12 cellular contexts compared by ENCODE assay signal in genomic region chr5:1564182-1564748, GRCh38. TPM values are rescaled to one million over a fixed set of nuclear protein-coding genes. Genes with fewer than 3 reads are reported as not detected.
DNase-seq lines count a peak whose midpoint lies in the region; ATAC-seq lines count a peak whose summit lies in the region.
"Had no signal": no experiment of that assay in that cellular context is flagged by ENCODE, and none has a peak within 500 bp of the region (broad histone marks: within the 10 kb centered on the region; RNA-seq: fewer than 3 reads in every experiment).

No MANE protein-coding gene starts in this region.

- peaks cover 10% of the 10 kb centered on the region for H3K36me3 ChIP-seq in BLaER1

- peak overlapping the region; percentile 79 for H3K4me3 Mint-ChIP-seq in dendritic cell treated with granulocyte-macrophage colony-stimulating factor and Interleukin-4, amounts not matched to agents 40 ng/mL and 50 ng/mL, for 4 days
- H3K4me3 Mint-ChIP-seq in activated CD8-positive, alpha-beta memory T cell treated with anti-CD3 and anti-CD28 coated beads, Interleukin-2, amount 10 ng/mL, durations not matched to agents 7 days and 5 days = no peak overlapping the region
- H3K4me3 Mint-ChIP-seq: CD4-positive, alpha-beta memory T cell; T-helper 1 cell treated with Interleukin-12 subunit alpha and Interleukin-12 subunit beta and Interleukin-4 antibody, amounts not matched to agents 30 μg/mL and 1 μg/mL, for 36 hours had no signal

- H3K27ac Mint-ChIP-seq in dendritic cell treated with granulocyte-macrophage colony-stimulating factor and Interleukin-4, amounts not matched to agents 40 ng/mL and 50 ng/mL, for 4 days = peak overlapping the region; percentile 93
- H3K27ac Mint-ChIP-seq in activated CD8-positive, alpha-beta memory T cell treated with anti-CD3 and anti-CD28 coated beads, Interleukin-2, amount 10 ng/mL, durations not matched to agents 7 days and 5 days = no peak overlapping the region
- H3K27ac Mint-ChIP-seq: CD4-positive, alpha-beta memory T cell; T-helper 1 cell treated with Interleukin-12 subunit alpha and Interleukin-12 subunit beta and Interleukin-4 antibody, amounts not matched to agents 30 μg/mL and 1 μg/mL, for 36 hours had no signal

- H3K36me3 Mint-ChIP-seq in dendritic cell treated with granulocyte-macrophage colony-stimulating factor and Interleukin-4, amounts not matched to agents 40 ng/mL and 50 ng/mL, for 4 days (ENCODE audit: low read depth) = peaks cover 46% of the 10 kb centered on the region
- no peaks in the 10 kb centered on the region for H3K36me3 Mint-ChIP-seq in activated CD8-positive, alpha-beta memory T cell treated with anti-CD3 and anti-CD28 coated beads, Interleukin-2, amount 10 ng/mL, durations not matched to agents 7 days and 5 days
- H3K36me3 Mint-ChIP-seq: CD4-positive, alpha-beta memory T cell had no signal

- peak overlapping the region; percentile 37; the same call in 1 of the 2 replicates for H3K4me2 ChIP-seq in BLaER1

- no peak overlapping the region for H3K27ac ChIP-seq in BLaER1

- no peak overlapping the region for H3K4me3 ChIP-seq in BLaER1

- no peak for ATAC-seq in HG03342 (IDR thresholded peaks at IDR 0.05; ENCODE audit: unreplicated experiment)
- no peak for ATAC-seq in activated CD8-positive, alpha-beta memory T cell treated with anti-CD3 and anti-CD28 coated beads, Interleukin-2, amount 10 ng/mL, durations not matched to agents 7 days and 5 days
- no peak for ATAC-seq in GM18502 (IDR thresholded peaks at IDR 0.05; ENCODE audit: poor library complexity, unreplicated experiment)
- no peak for ATAC-seq in HG02870 (IDR thresholded peaks at IDR 0.05; ENCODE audit: unreplicated experiment)

- peaks cover 8% of the 10 kb centered on the region for H3K27me3 Mint-ChIP-seq in dendritic cell treated with granulocyte-macrophage colony-stimulating factor and Interleukin-4, amounts not matched to agents 40 ng/mL and 50 ng/mL, for 4 days
- H3K27me3 Mint-ChIP-seq in activated CD8-positive, alpha-beta memory T cell treated with anti-CD3 and anti-CD28 coated beads, Interleukin-2, amount 10 ng/mL, durations not matched to agents 7 days and 5 days = peaks cover 4% of the 10 kb centered on the region

- CTCF ChIA-PET in activated CD8-positive, alpha-beta memory T cell treated with anti-CD3 and anti-CD28 coated beads, Interleukin-2, amount 10 ng/mL, durations not matched to agents 7 days and 5 days (lab: Charles Lee) = no interaction called here

- H4K20me1 ChIP-seq in BLaER1 = 0 out of 2 replicates have a peak, but pooled peaks cover 5% of the 10 kb centered on the region

- H3K9me3 ChIP-seq in BLaER1 = no peaks in the 10 kb centered on the region

- peaks cover 38% of the 10 kb centered on the region for H3K9me3 Mint-ChIP-seq in dendritic cell treated with granulocyte-macrophage colony-stimulating factor and Interleukin-4, amounts not matched to agents 40 ng/mL and 50 ng/mL, for 4 days
- no peaks in the 10 kb centered on the region for H3K9me3 Mint-ChIP-seq in activated CD8-positive, alpha-beta memory T cell treated with anti-CD3 and anti-CD28 coated beads, Interleukin-2, amount 10 ng/mL, durations not matched to agents 7 days and 5 days (ENCODE audit: low read depth)
- H3K9me3 Mint-ChIP-seq: T-helper 1 cell treated with Interleukin-12 subunit alpha and Interleukin-12 subunit beta and Interleukin-4 antibody, amounts not matched to agents 30 μg/mL and 1 μg/mL, for 36 hours had no signal

- H3K9ac ChIP-seq in BLaER1 = no peak overlapping the region

- intact Hi-C loops in dendritic cell treated with granulocyte-macrophage colony-stimulating factor and Interleukin-4, amounts not matched to agents 40 ng/mL and 50 ng/mL, for 4 days (cut with micrococcal nuclease) = loop anchor here (5.0 kb wide), 1 partner anchor 77 kb away; no protein-coding TSS in a partner anchor

- H3K4me1 ChIP-seq in BLaER1 = peaks cover 40% of the 10 kb centered on the region

- peaks cover 77% of the 10 kb centered on the region for H3K4me1 Mint-ChIP-seq in dendritic cell treated with granulocyte-macrophage colony-stimulating factor and Interleukin-4, amounts not matched to agents 40 ng/mL and 50 ng/mL, for 4 days (ENCODE audit: low read depth)
- no peaks in the 10 kb centered on the region for H3K4me1 Mint-ChIP-seq in activated CD8-positive, alpha-beta memory T cell treated with anti-CD3 and anti-CD28 coated beads, Interleukin-2, amount 10 ng/mL, durations not matched to agents 7 days and 5 days
- H3K4me1 Mint-ChIP-seq: CD4-positive, alpha-beta memory T cell had no signal

- peak; percentile 24 for DNase-seq in NCI-H226
- peak; percentile 30 to 84 for DNase-seq in lung microvascular endothelial cell (ENCODE audit: low read depth in 2 of 2)
- DNase-seq in activated CD8-positive, alpha-beta memory T cell treated with anti-CD3 and anti-CD28 coated beads, Interleukin-2, amount 10 ng/mL, durations not matched to agents 7 days and 5 days = no peak
- DNase-seq: CD4-positive, alpha-beta memory T cell; erythroblast; NCI-H1092 treated with DMSO at 0.1 percent for 48 hours had no signal

- H3K27me3 ChIP-seq in BLaER1 = no peaks in the 10 kb centered on the region

RNA-seq across cellular contexts. Expression of gene LPCAT1, which starts 40.5 kb away (rescaled TPM):
- total RNA-seq in lung microvascular endothelial cell = 17.7 and 26.2 TPM in 2 replicates
- total RNA-seq in activated CD8-positive, alpha-beta memory T cell treated with anti-CD3 and anti-CD28 coated beads, Interleukin-2, amount 10 ng/mL, durations not matched to agents 7 days and 5 days = 10 to 100 TPM; 83.8 to 85.3 TPM
